In genomic region chr3:66399529-66400232, GRCh38 we compare ENCODE assay signal across 20 cellular contexts.
A peak's percentile ranks its signal among the peaks of the same experiment; 100 is the strongest.
DNase-seq lines count a peak whose midpoint lies in the region; ATAC-seq and TF ChIP-seq lines count a peak whose summit lies in the region.
"Had no signal": no experiment of that assay in that cellular context is flagged by ENCODE, and none has a peak within 500 bp of the region (broad histone marks: within the 10 kb centered on the region; RNA-seq: fewer than 3 reads in every experiment).

No MANE protein-coding gene starts in this region.

- no peak overlapping the region for H4K91ac ChIP-seq in H9 (ENCODE audit: insufficient read length, low read depth, low read length)

- no peak overlapping the region for H3K14ac ChIP-seq in H9 (ENCODE audit: insufficient read depth, low read length)

- no peak overlapping the region for H3K23ac ChIP-seq in H9 (ENCODE audit: insufficient read length, low read depth, low read length)

- H3K36me3 Mint-ChIP-seq in H9 (ENCODE audit: insufficient read depth in 1 of 3, low read depth in 3 of 3) = peaks cover 61 to 95% (median 90%) of the 10 kb centered on the region in 3 experiments
- H3K36me3 Mint-ChIP-seq in endodermal cell (ENCODE audit: low read depth) = peaks cover 67% of the 10 kb centered on the region
- no peaks in the 10 kb centered on the region for H3K36me3 Mint-ChIP-seq in natural killer cell

- no peak overlapping the region for H4K5ac ChIP-seq in H9 (ENCODE audit: insufficient read length, low read depth, low read length)

- no peak overlapping the region for H3K9ac ChIP-seq in BLaER1
- no peak overlapping the region for H3K9ac ChIP-seq in H9 (ENCODE audit: extremely low read depth, insufficient read length, low read length)
- no peak overlapping the region for H3K9ac ChIP-seq in endodermal cell (ENCODE audit: extremely low read depth, low read length, poor library complexity, severe bottlenecking)
- H3K9ac ChIP-seq: neural progenitor cell had no signal

- peaks cover 25 to 28% of the 10 kb centered on the region in 2 experiments for H3K4me1 Mint-ChIP-seq in H9
- H3K4me1 Mint-ChIP-seq in endodermal cell = peaks cover 20% of the 10 kb centered on the region
- peaks cover 7 to 8% of the 10 kb centered on the region in 2 donors for H3K4me1 Mint-ChIP-seq in natural killer cell

- H2BK15ac ChIP-seq in H9 (ENCODE audit: low read depth, low read length) = no peak overlapping the region

- H3K27me3 Mint-ChIP-seq in H9 (ENCODE audit: low read depth) (no peaks in the 10 kb centered on the region; the same call in 1 of the 2 replicates), endodermal cell (ENCODE audit: insufficient read depth) (no peaks in the 10 kb centered on the region), natural killer cell (ENCODE audit: low read depth in 2 of 2) (no peaks in the 10 kb centered on the region)
- H3K27me3 Mint-ChIP-seq: activated naive CD8-positive, alpha-beta T cell; type B pancreatic cell had no signal

- H3K27ac Mint-ChIP-seq in H9 (peak overlapping the region in 2 of 3 experiments; percentile 71 to 73; a peak in 3 of 7 replicates), endodermal cell (no peak overlapping the region), natural killer cell (no peak overlapping the region)
- H3K27ac Mint-ChIP-seq: activated naive CD8-positive, alpha-beta T cell; type B pancreatic cell; WTC11 had no signal

- no peak overlapping the region for H2BK120ac ChIP-seq in H9 (ENCODE audit: low read depth, low read length, poor library complexity, severe bottlenecking)

- no peak for ATAC-seq in sciatic nerve
- no peak for ATAC-seq in natural killer cell
- ATAC-seq: GM12878; stimulated activated naive CD8-positive, alpha-beta T cell treated with anti-CD3 and anti-CD28 coated beads, Interleukin-15, Interleukin-2, amounts not matched to agents 100 U/mL and 50 U/mL, for 24 hours; WTC11 had no signal

- WGBS in H9 (ENCODE audit: extremely low coverage, insufficient read length, low lambda C conversion rate) = no CpG with 5 or more reads among the region's 10 CpGs
- WGBS in endodermal cell (ENCODE audit: insufficient coverage in 1 of 2, insufficient read length in 1 of 2), 2 experiments = 95 to 97% methylated on average over 7 to 10 of the region's 10 CpGs

- no peak overlapping the region for H3K4me3 Mint-ChIP-seq in H9
- no peak overlapping the region for H3K4me3 Mint-ChIP-seq in endodermal cell
- no peak overlapping the region for H3K4me3 Mint-ChIP-seq in natural killer cell
- H3K4me3 Mint-ChIP-seq: activated naive CD8-positive, alpha-beta T cell; neural progenitor cell; type B pancreatic cell; WTC11 had no signal

- no peak overlapping the region for H3K18ac ChIP-seq in H9 (ENCODE audit: insufficient read length, low read depth, low read length)

- H3K79me1 ChIP-seq in H9 (ENCODE audit: insufficient read depth, low read depth, low read length, poor library complexity, severe bottlenecking) = peaks cover 5% of the 10 kb centered on the region

- no peak overlapping the region for H2AK5ac ChIP-seq in H9 (ENCODE audit: insufficient read length, low read length)

- H3K23me2 ChIP-seq in H9 (ENCODE audit: insufficient read length, low read depth, low read length, poor library complexity, severe bottlenecking) = no peaks in the 10 kb centered on the region

- TF ChIP-seq CTCF in H9 (conservative IDR thresholded peaks at IDR 0.05) (no peak), endodermal cell (conservative IDR thresholded peaks at IDR 0.05) (no peak), natural killer cell (IDR thresholded peaks at IDR 0.05) (no peak)

- H2BK12ac ChIP-seq in H9 (ENCODE audit: insufficient read length, low read depth, low read length) = no peak overlapping the region

- no peak overlapping the region for H2BK20ac ChIP-seq in H9 (ENCODE audit: low read depth, low read length, poor library complexity, severe bottlenecking)

- no peaks in the 10 kb centered on the region for H3K27me3 ChIP-seq in BLaER1
- H3K27me3 ChIP-seq in H9 (ENCODE audit: insufficient read depth, low read length) = no peaks in the 10 kb centered on the region
- H3K27me3 ChIP-seq in endodermal cell (ENCODE audit: control insufficient read depth, insufficient read depth, low read length, poor library complexity, severe bottlenecking) = no peaks in the 10 kb centered on the region
- H3K27me3 ChIP-seq: neural progenitor cell, SJCRH30 had no signal

- H2BK5ac ChIP-seq in H9 (ENCODE audit: insufficient read length, low read length) = no peak overlapping the region

- H3K36me3 ChIP-seq in BLaER1 (peaks cover 98% of the 10 kb centered on the region), endodermal cell (ENCODE audit: control insufficient read depth, insufficient read depth, low read length) (peaks cover 91% of the 10 kb centered on the region)
- H3K36me3 ChIP-seq: SJCRH30 had no signal

- H3K4me1 ChIP-seq in BLaER1 (peaks cover 100% of the 10 kb centered on the region), H9 (ENCODE audit: insufficient read depth, low read length) (no peaks in the 10 kb centered on the region), endodermal cell (ENCODE audit: control insufficient read depth, insufficient read depth, low read length) (no peaks in the 10 kb centered on the region)

- intact Hi-C loops in sciatic nerve (cut with DNase I) (loop anchor here (10.0 kb wide), 1 partner anchor 415 kb away; no protein-coding TSS in a partner anchor), natural killer cell (cut with micrococcal nuclease) (no loop called here)

- H3K56ac ChIP-seq in H9 (ENCODE audit: insufficient read length, low read depth, low read length) = no peak overlapping the region

- H4K20me1 ChIP-seq in BLaER1 (peaks cover 95% of the 10 kb centered on the region), H9 (ENCODE audit: control insufficient read depth, insufficient read depth, insufficient read length) (no peaks in the 10 kb centered on the region)

- H4K8ac ChIP-seq in H9 (replicated peaks; ENCODE audit: insufficient read length, low read depth, low read length) = no peak overlapping the region

- H2AFZ ChIP-seq in H9 (ENCODE audit: low read length) = no peak overlapping the region
- H2AFZ ChIP-seq: neural progenitor cell had no signal

- no peak overlapping the region for H3T11ph ChIP-seq in H9 (ENCODE audit: low read length)

- DNase-seq in H9 (no peak), endodermal cell (peak; percentile 25), sciatic nerve (ENCODE audit: low spot score) (peak; percentile 4), natural killer cell (no peak), substantia nigra (lab: John Stamatoyannopoulos, UW) (no peak), ureter (ENCODE audit: low spot score) (no peak)
- DNase-seq: aorta; EL; KBM-7; NCI-H748 treated with DMSO at 0.1 percent for 48 hours; stimulated activated CD4-positive, alpha-beta T cell treated with anti-CD3 and anti-CD28 coated beads, Interleukin-15, amount 100 ng/mL, for 24 hours; stimulated activated naive CD8-positive, alpha-beta T cell treated with anti-CD3 and anti-CD28 coated beads, Interleukin-15, Interleukin-2, amounts not matched to agents 100 U/mL and 50 U/mL, for 24 hours had no signal

- H3K4me2 ChIP-seq in BLaER1 (peak overlapping the region; percentile 94), H9 (ENCODE audit: insufficient read depth, insufficient read length, low read length) (no peak overlapping the region)
- H3K4me2 ChIP-seq: neural progenitor cell had no signal

- H3K9me3 Mint-ChIP-seq in H9 (no peaks in the 10 kb centered on the region; a peak in 1 of 5 replicates), endodermal cell (no peaks in the 10 kb centered on the region), natural killer cell (no peaks in the 10 kb centered on the region)
- H3K9me3 Mint-ChIP-seq: neural progenitor cell, type B pancreatic cell, WTC11 had no signal

- no peaks in the 10 kb centered on the region for H3K79me2 ChIP-seq in H9 (ENCODE audit: insufficient read depth, low read length)

- H3K4me3 ChIP-seq in BLaER1 (no peak overlapping the region), endodermal cell (ENCODE audit: low read length) (no peak overlapping the region)
- H3K4me3 ChIP-seq: GM12878, lung, neural progenitor cell, SJCRH30 had no signal

- H3K9me3 ChIP-seq in BLaER1 = no peaks in the 10 kb centered on the region
- H3K9me3 ChIP-seq in H9 (ENCODE audit: control insufficient read depth, low read depth, low read length) = no peaks in the 10 kb centered on the region
- H3K9me3 ChIP-seq in endodermal cell (ENCODE audit: control insufficient read depth, low read length) = no peaks in the 10 kb centered on the region
- H3K9me3 ChIP-seq: SJCRH30 had no signal

- H3K27ac ChIP-seq in BLaER1 (0 out of 2 replicates have a peak overlapping the region, but pooled peaks have one; percentile 69), H9 (ENCODE audit: insufficient read length, low read depth, low read length) (no peak overlapping the region), endodermal cell (ENCODE audit: low read depth, low read length) (no peak overlapping the region), substantia nigra (ENCODE audit: low read depth, low read length, poor library complexity, severe bottlenecking) (no peak overlapping the region)

- H3K4ac ChIP-seq in H9 (ENCODE audit: low read depth, low read length) = no peak overlapping the region

Comparison
In these comparisons a context has a peak if more than half of its experiments do, and no peak if none do; other contexts are left out.
1. DNase-seq: peak in endodermal cell (single experiment) and sciatic nerve (single experiment); none in H9 (single experiment), natural killer cell (single experiment), substantia nigra (0 of 49) and ureter (single experiment).
2. H3K27ac Mint-ChIP-seq: peak in H9 (2 of 3); none in endodermal cell (single experiment) and natural killer cell (0 of 2).